In genomic region chr14:73136387-73137221, GRCh38 we compare ENCODE assay signal across 8 cellular contexts. TPM values are rescaled to one million over a fixed set of nuclear protein-coding genes. Genes with fewer than 3 reads are reported as not detected.
DNase-seq lines count a peak whose midpoint lies in the region; TF ChIP-seq lines count a peak whose summit lies in the region.

TSS of gene PSEN1 (plus strand) at chr14:73136507. CDS start at chr14:73148020, 11,513 bp downstream.

- H3K4me3 ChIP-seq in effector memory CD4-positive, alpha-beta T cell (ENCODE audit: insufficient read depth, low read depth, low read length, poor library complexity, severe bottlenecking): peak within 1 kb of the TSS; percentile 90

- no peak for TF ChIP-seq CTCF in GM20000 (IDR thresholded peaks at IDR 0.05; ENCODE audit: extremely low read depth, missing control alignments)

- H3K27me3 ChIP-seq in effector memory CD4-positive, alpha-beta T cell (replicated peaks; ENCODE audit: control insufficient read depth, insufficient read depth, low read length, poor library complexity, severe bottlenecking): no peaks in the 10 kb centered on the region

- no peaks in the 10 kb centered on the region for H3K9me3 ChIP-seq in effector memory CD4-positive, alpha-beta T cell (ENCODE audit: control insufficient read depth, low read length)

- peak; percentile 97 for DNase-seq in COLO668 (lab: John Stamatoyannopoulos, UW; ENCODE audit: unreplicated experiment)
- peak; percentile 97 for DNase-seq in GM20000 (ENCODE audit: low spot score)
- DNase-seq in HT-29 (ENCODE audit: low spot score): peak; percentile 87
- peak; percentile 94 for DNase-seq in NOMO-1 treated with DMSO at 0.1 percent for 48 hours (lab: John Stamatoyannopoulos, UW; ENCODE audit: unreplicated experiment)
- DNase-seq in activated CD8-positive, alpha-beta memory T cell treated with anti-CD3 and anti-CD28 coated beads for 4 hours (ENCODE audit: low read depth in 2 of 2): peak; percentile 97 to 99
- peak; percentile 98 to 99 (median 99) for DNase-seq in effector memory CD4-positive, alpha-beta T cell
- DNase-seq in medulla oblongata (ENCODE audit: extremely low spot score): peak; percentile 98
- peak; percentile 93 to 99 (median 97) for DNase-seq in stimulated activated CD4-positive, alpha-beta T cell treated with anti-CD3 and anti-CD28 coated beads, TNF-alpha, amount 100 ng/mL, for 48 hours (ENCODE audit: low read depth in 3 of 3)

- peak within 1 kb of the TSS; percentile 94 for H3K27ac ChIP-seq in effector memory CD4-positive, alpha-beta T cell (ENCODE audit: insufficient read depth, low read length, poor library complexity, severe bottlenecking)

- no peaks in the 10 kb centered on the region for H3K36me3 ChIP-seq in effector memory CD4-positive, alpha-beta T cell (ENCODE audit: control insufficient read depth, insufficient read depth, low read length)

- H3K4me1 ChIP-seq in effector memory CD4-positive, alpha-beta T cell (ENCODE audit: control insufficient read depth, insufficient read depth, low read length, poor library complexity, severe bottlenecking): peaks cover 9% of the 10 kb centered on the region

RNA-seq across cellular contexts. Expression of gene PSEN1, which starts in this region (rescaled TPM):
- total RNA-seq in HT-29 (2014; rRNA removed; shearing (Covaris generic)): 16.4 and 23.2 TPM in 2 replicates

Comparison
In these comparisons a context has a peak if more than half of its experiments do, and no peak if none do; other contexts are left out.
1. Peak in every context shown above with its lines: DNase-seq, H3K4me3 ChIP-seq and H3K27ac ChIP-seq.